In genomic region chr3:194757629-194758028, GRCh38 we compare ENCODE assay signal across 1 cellular context.
TF ChIP-seq lines count a peak whose summit lies in the region.

No MANE protein-coding gene starts in this region.

TF ChIP-seq in SK-N-SH, 30 proteins besides CTCF, POLR2A, EP300 and RAD21 (continued from another document):
- TF ChIP-seq, protein P1, sequence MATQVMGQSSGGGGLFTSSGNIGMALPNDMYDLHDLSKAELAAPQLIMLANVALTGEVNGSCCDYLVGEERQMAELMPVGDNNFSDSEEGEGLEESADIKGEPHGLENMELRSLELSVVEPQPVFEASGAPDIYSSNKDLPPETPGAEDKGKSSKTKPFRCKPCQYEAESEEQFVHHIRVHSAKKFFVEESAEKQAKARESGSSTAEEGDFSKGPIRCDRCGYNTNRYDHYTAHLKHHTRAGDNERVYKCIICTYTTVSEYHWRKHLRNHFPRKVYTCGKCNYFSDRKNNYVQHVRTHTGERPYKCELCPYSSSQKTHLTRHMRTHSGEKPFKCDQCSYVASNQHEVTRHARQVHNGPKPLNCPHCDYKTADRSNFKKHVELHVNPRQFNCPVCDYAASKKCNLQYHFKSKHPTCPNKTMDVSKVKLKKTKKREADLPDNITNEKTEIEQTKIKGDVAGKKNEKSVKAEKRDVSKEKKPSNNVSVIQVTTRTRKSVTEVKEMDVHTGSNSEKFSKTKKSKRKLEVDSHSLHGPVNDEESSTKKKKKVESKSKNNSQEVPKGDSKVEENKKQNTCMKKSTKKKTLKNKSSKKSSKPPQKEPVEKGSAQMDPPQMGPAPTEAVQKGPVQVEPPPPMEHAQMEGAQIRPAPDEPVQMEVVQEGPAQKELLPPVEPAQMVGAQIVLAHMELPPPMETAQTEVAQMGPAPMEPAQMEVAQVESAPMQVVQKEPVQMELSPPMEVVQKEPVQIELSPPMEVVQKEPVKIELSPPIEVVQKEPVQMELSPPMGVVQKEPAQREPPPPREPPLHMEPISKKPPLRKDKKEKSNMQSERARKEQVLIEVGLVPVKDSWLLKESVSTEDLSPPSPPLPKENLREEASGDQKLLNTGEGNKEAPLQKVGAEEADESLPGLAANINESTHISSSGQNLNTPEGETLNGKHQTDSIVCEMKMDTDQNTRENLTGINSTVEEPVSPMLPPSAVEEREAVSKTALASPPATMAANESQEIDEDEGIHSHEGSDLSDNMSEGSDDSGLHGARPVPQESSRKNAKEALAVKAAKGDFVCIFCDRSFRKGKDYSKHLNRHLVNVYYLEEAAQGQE (IDR thresholded peaks at IDR 0.05; ENCODE audit: low read depth, low read length), result no peak
- TF ChIP-seq GATA2 (CRISPR knock-in tag; IDR thresholded peaks at IDR 0.05), result no peak
- TF ChIP-seq TAF1 (IDR thresholded peaks at IDR 0.05; ENCODE audit: borderline replicate concordance, low read depth, low read length), result no peak
- TF ChIP-seq ELF1 (IDR thresholded peaks at IDR 0.05), result no peak
- TF ChIP-seq IRF3 (IDR thresholded peaks at IDR 0.05; ENCODE audit: low read depth, low read length), result no peak
- no peak for TF ChIP-seq TEAD4 (IDR thresholded peaks at IDR 0.05; ENCODE audit: borderline replicate concordance, insufficient read depth)
- TF ChIP-seq NFIC (IDR thresholded peaks at IDR 0.05; ENCODE audit: borderline replicate concordance), result no peak
- TF ChIP-seq FOXM1 (IDR thresholded peaks at IDR 0.05; ENCODE audit: low read depth), result no peak
- no peak for TF ChIP-seq USF2 (IDR thresholded peaks at IDR 0.05; ENCODE audit: borderline replicate concordance, low read depth, low read length)
- TF ChIP-seq FOSL2 (IDR thresholded peaks at IDR 0.05; ENCODE audit: borderline replicate concordance, low read depth), result no peak
- TF ChIP-seq RFX5 (IDR thresholded peaks at IDR 0.05; ENCODE audit: low read length), result no peak
